In genomic region chr21:46141767-46142580, GRCh38 we compare ENCODE assay signal across 24 cellular contexts. TPM values are rescaled to one million over a fixed set of nuclear protein-coding genes. Genes with fewer than 3 reads are reported as not detected.
DNase-seq lines count a peak whose midpoint lies in the region; ATAC-seq and TF ChIP-seq lines count a peak whose summit lies in the region.
"Had no signal": no experiment of that assay in that cellular context is flagged by ENCODE, and none has a peak within 500 bp of the region (broad histone marks: within the 10 kb centered on the region; RNA-seq: fewer than 3 reads in every experiment).

No MANE protein-coding gene starts in this region.

- H3K27me3 ChIP-seq in right lobe of liver (no peaks in the 10 kb centered on the region), spleen (replicated peaks in 1 of 7) (peaks cover 0 to 30% (median 0%) of the 10 kb centered on the region in 7 donors)

- intact Hi-C loops in activated CD8-positive, alpha-beta T cell treated with anti-CD3 and anti-CD28 coated beads for 36 hours (cut with micrococcal nuclease) = no loop called here
- intact Hi-C loops in right lobe of liver (cut with DNase I) (no loop called here), spleen (cut with DNase I; ENCODE audit: low total_unique reads) (no loop called here)

- ATAC-seq in activated CD8-positive, alpha-beta T cell treated with anti-CD3 and anti-CD28 coated beads for 36 hours = no peak
- no peak for ATAC-seq in activated CD8-positive, alpha-beta T cell treated with anti-CD3 and anti-CD28 coated beads, Interleukin-2, amount 10 ng/mL, durations not matched to agents 7 days and 5 days
- no peak for ATAC-seq in right lobe of liver
- ATAC-seq: activated T-helper 17 cell treated with anti-CD3 and anti-CD28 coated beads, Interleukin-2, amount 50 U/mL, for 72 hours; naive thymus-derived CD4-positive, alpha-beta T cell; stimulated activated naive CD8-positive, alpha-beta T cell treated with anti-CD3 and anti-CD28 coated beads, Interleukin-15, Interleukin-2, amounts not matched to agents 100 U/mL and 50 U/mL, for 24 hours; T-helper 17 cell had no signal

- POLR2A ChIA-PET in activated CD8-positive, alpha-beta T cell treated with anti-CD3 and anti-CD28 coated beads for 36 hours (lab: Charles Lee) = interaction anchor here (2.6 kb wide), 1 partner anchor 169 kb away, joined by 15 read pairs; no protein-coding TSS in a partner anchor
- POLR2A ChIA-PET in activated CD8-positive, alpha-beta T cell treated with anti-CD3 and anti-CD28 coated beads, Interleukin-2, amount 10 ng/mL, durations not matched to agents 7 days and 5 days (lab: Charles Lee) = interaction anchor here (0.6 kb wide), 1 partner anchor 120 kb away, joined by 3 read pairs; no protein-coding TSS in a partner anchor

- no peaks in the 10 kb centered on the region for H3K36me3 Mint-ChIP-seq in activated CD8-positive, alpha-beta T cell treated with anti-CD3 and anti-CD28 coated beads for 36 hours (ENCODE audit: low read depth)
- H3K36me3 Mint-ChIP-seq in activated CD8-positive, alpha-beta T cell treated with anti-CD3 and anti-CD28 coated beads, Interleukin-2, amount 10 ng/mL, durations not matched to agents 7 days and 5 days (ENCODE audit: low read depth) = no peaks in the 10 kb centered on the region
- H3K36me3 Mint-ChIP-seq in glutamatergic neuron (ENCODE audit: unreplicated experiment) = peaks cover 4% of the 10 kb centered on the region
- H3K36me3 Mint-ChIP-seq: activated naive CD8-positive, alpha-beta T cell; IgD-negative memory B cell; naive thymus-derived CD4-positive, alpha-beta T cell had no signal

- H3K4me3 Mint-ChIP-seq in activated CD8-positive, alpha-beta T cell treated with anti-CD3 and anti-CD28 coated beads for 36 hours = no peak overlapping the region
- no peak overlapping the region for H3K4me3 Mint-ChIP-seq in activated CD8-positive, alpha-beta T cell treated with anti-CD3 and anti-CD28 coated beads, Interleukin-2, amount 10 ng/mL, durations not matched to agents 7 days and 5 days
- H3K4me3 Mint-ChIP-seq in glutamatergic neuron (ENCODE audit: unreplicated experiment) = no peak overlapping the region
- H3K4me3 Mint-ChIP-seq: activated T-helper 17 cell treated with anti-CD3 and anti-CD28 coated beads, Interleukin-2, amount 50 U/mL, for 72 hours; naive thymus-derived CD4-positive, alpha-beta T cell; T-helper 17 cell had no signal

- no peaks in the 10 kb centered on the region for H3K27me3 Mint-ChIP-seq in activated CD8-positive, alpha-beta T cell treated with anti-CD3 and anti-CD28 coated beads for 36 hours
- H3K27me3 Mint-ChIP-seq in activated CD8-positive, alpha-beta T cell treated with anti-CD3 and anti-CD28 coated beads, Interleukin-2, amount 10 ng/mL, durations not matched to agents 7 days and 5 days (ENCODE audit: low read depth) = no peaks in the 10 kb centered on the region
- peaks cover 14% of the 10 kb centered on the region for H3K27me3 Mint-ChIP-seq in glutamatergic neuron (ENCODE audit: unreplicated experiment)
- H3K27me3 Mint-ChIP-seq: activated naive CD8-positive, alpha-beta T cell; naive thymus-derived CD4-positive, alpha-beta T cell had no signal

- H3K27ac Mint-ChIP-seq in activated CD8-positive, alpha-beta T cell treated with anti-CD3 and anti-CD28 coated beads for 36 hours = peak overlapping the region; percentile 46
- H3K27ac Mint-ChIP-seq in activated CD8-positive, alpha-beta T cell treated with anti-CD3 and anti-CD28 coated beads, Interleukin-2, amount 10 ng/mL, durations not matched to agents 7 days and 5 days = no peak overlapping the region
- no peak overlapping the region for H3K27ac Mint-ChIP-seq in glutamatergic neuron (ENCODE audit: unreplicated experiment)
- H3K27ac Mint-ChIP-seq: activated naive CD8-positive, alpha-beta T cell; activated T-helper 17 cell treated with anti-CD3 and anti-CD28 coated beads, Interleukin-2, amount 50 U/mL, for 72 hours; IgD-negative memory B cell; T-helper 17 cell had no signal

- TF ChIP-seq POLR2A in right lobe of liver (IDR thresholded peaks at IDR 0.05) (no peak), spleen (IDR thresholded peaks at IDR 0.05) (no peak)

- no peak overlapping the region for H3K27ac ChIP-seq in right lobe of liver
- no peak overlapping the region for H3K27ac ChIP-seq in spleen
- H3K27ac ChIP-seq: HL-60, transverse colon had no signal

- no peak for TF ChIP-seq CTCF in activated CD8-positive, alpha-beta T cell treated with anti-CD3 and anti-CD28 coated beads for 36 hours (IDR thresholded peaks at IDR 0.05)
- TF ChIP-seq CTCF in glutamatergic neuron (IDR thresholded peaks at IDR 0.05; ENCODE audit: partially characterized antibody, unreplicated experiment) (no peak), right lobe of liver (IDR thresholded peaks at IDR 0.05) (no peak), spleen (IDR thresholded peaks at IDR 0.05 in 8 of 11, conservative IDR thresholded peaks at IDR 0.05 in 3 of 11) (no peak)

- H3K4me3 ChIP-seq in right lobe of liver = no peak overlapping the region
- no peak overlapping the region for H3K4me3 ChIP-seq in spleen
- H3K4me3 ChIP-seq: transverse colon had no signal

- H3K4me1 ChIP-seq in right lobe of liver = no peaks in the 10 kb centered on the region
- peaks cover 0 to 12% (median 7%) of the 10 kb centered on the region in 6 donors for H3K4me1 ChIP-seq in spleen

- CTCF ChIA-PET in activated CD8-positive, alpha-beta T cell treated with anti-CD3 and anti-CD28 coated beads for 36 hours (lab: Charles Lee) = interaction anchor here (0.8 to 3.8 kb wide), 7 partner anchors 11 to 170 kb away, joined by 3 to 50 read pairs (median 7); partner anchors contain the start of genes MCM3AP and YBEY
- CTCF ChIA-PET in activated CD8-positive, alpha-beta T cell treated with anti-CD3 and anti-CD28 coated beads, Interleukin-2, amount 10 ng/mL, durations not matched to agents 7 days and 5 days (lab: Charles Lee) = interaction anchor here (2.1 to 2.6 kb wide), 4 partner anchors 11 to 170 kb away, joined by 11 to 49 read pairs (median 17); partner anchors contain the start of genes MCM3AP and YBEY

- peaks cover 12% of the 10 kb centered on the region for H3K4me1 Mint-ChIP-seq in activated CD8-positive, alpha-beta T cell treated with anti-CD3 and anti-CD28 coated beads for 36 hours (ENCODE audit: low read depth)
- peaks cover 21% of the 10 kb centered on the region for H3K4me1 Mint-ChIP-seq in activated CD8-positive, alpha-beta T cell treated with anti-CD3 and anti-CD28 coated beads, Interleukin-2, amount 10 ng/mL, durations not matched to agents 7 days and 5 days (ENCODE audit: low read depth)
- H3K4me1 Mint-ChIP-seq in glutamatergic neuron (ENCODE audit: low read depth, unreplicated experiment) = peaks cover 12% of the 10 kb centered on the region
- H3K4me1 Mint-ChIP-seq: activated T-helper 17 cell treated with anti-CD3 and anti-CD28 coated beads, Interleukin-2, amount 50 U/mL, for 72 hours had no signal

- 91% methylated on average over 11 of the region's 45 CpGs for WGBS in right lobe of liver (ENCODE audit: insufficient coverage, low coverage, low lambda C conversion rate, missing lambda C conversion rate)
- WGBS in spleen, 5 donors = 89 to 93% (median 91%) methylated on average over 43 to 45 of the region's 45 CpGs

- no peak for DNase-seq in activated CD8-positive, alpha-beta T cell treated with anti-CD3 and anti-CD28 coated beads for 36 hours
- no peak for DNase-seq in activated CD8-positive, alpha-beta T cell treated with anti-CD3 and anti-CD28 coated beads, Interleukin-2, amount 10 ng/mL, durations not matched to agents 7 days and 5 days
- DNase-seq in glutamatergic neuron (peak; percentile 12), right lobe of liver (peak; percentile 23 to 56 (median 48)), spleen (peak; percentile 70), GM19238 (ENCODE audit: insufficient read length, low spot score) (no peak)
- DNase-seq in stimulated activated CD4-positive, alpha-beta T cell treated with anti-CD3 and anti-CD28 coated beads, Interleukin-2, amount 100 ng/mL, for 24 hours = no peak
- no peak for DNase-seq in stimulated activated CD8-positive, alpha-beta memory T cell treated with anti-CD3 and anti-CD28 coated beads, Interleukin-4, amount 100 ng/mL, for 48 hours
- DNase-seq: 8988T; Caco-2; effector CD8-positive, alpha-beta T cell; GOT3; NCI-H1417 treated with DMSO at 0.1 percent for 48 hours; NCI-H510A treated with DMSO at 0.1 percent for 48 hours; stimulated activated CD4-positive, alpha-beta T cell treated with anti-CD3 and anti-CD28 coated beads, Interleukin-1b, Interleukin-23, amount 100 ng/mL, for 48 hours; T-helper 17 cell; transverse colon had no signal

- H3K9me3 Mint-ChIP-seq in activated CD8-positive, alpha-beta T cell treated with anti-CD3 and anti-CD28 coated beads for 36 hours = no peaks in the 10 kb centered on the region
- H3K9me3 Mint-ChIP-seq in activated CD8-positive, alpha-beta T cell treated with anti-CD3 and anti-CD28 coated beads, Interleukin-2, amount 10 ng/mL, durations not matched to agents 7 days and 5 days (ENCODE audit: insufficient read depth) = no peaks in the 10 kb centered on the region
- H3K9me3 Mint-ChIP-seq in glutamatergic neuron (ENCODE audit: unreplicated experiment) = peaks cover 4% of the 10 kb centered on the region
- H3K9me3 Mint-ChIP-seq: activated T-helper 17 cell treated with anti-CD3 and anti-CD28 coated beads, Interleukin-2, amount 50 U/mL, for 72 hours; IgD-negative memory B cell; naive thymus-derived CD4-positive, alpha-beta T cell had no signal

- H3K9me3 ChIP-seq in right lobe of liver (no peaks in the 10 kb centered on the region), spleen (peaks cover 0 to 4% (median 0%) of the 10 kb centered on the region in 8 donors)
- H3K9me3 ChIP-seq: Caco-2, transverse colon had no signal

- H3K36me3 ChIP-seq in right lobe of liver = peaks cover 0 to 76% (median 32%) of the 10 kb centered on the region in 4 donors
- no peaks in the 10 kb centered on the region for H3K36me3 ChIP-seq in spleen
- H3K36me3 ChIP-seq: transverse colon had no signal

RNA-seq across cellular contexts. Expression of gene FTCD, which starts 13.4 kb away (rescaled TPM):
- total RNA-seq in activated CD8-positive, alpha-beta T cell treated with anti-CD3 and anti-CD28 coated beads for 36 hours = under 1 TPM; 0.52 to 0.85 TPM
- total RNA-seq in activated CD8-positive, alpha-beta T cell treated with anti-CD3 and anti-CD28 coated beads, Interleukin-2, amount 10 ng/mL, durations not matched to agents 7 days and 5 days = under 1 TPM; 0.37 to 0.50 TPM
- total RNA-seq in glutamatergic neuron (ENCODE audit: unreplicated experiment) = 13.4 TPM
- total RNA-seq in right lobe of liver = 100 to 1,000 TPM; 141 to 668 (median 417) TPM
- total RNA-seq in spleen = 1 to 10 TPM in 1 of 7 donors, under 1 TPM in 1, not detected in 5; 0.81 to 1.7 TPM
- 1 to 10 TPM in 1 of 3 donors, under 1 TPM in 2; 0.35 to 2.8 (median 0.38) TPM for polyA plus RNA-seq in spleen
- total RNA-seq: SK-MEL-5, transverse colon had no signal
- polyA plus RNA-seq: IgD-negative memory B cell; naive thymus-derived CD4-positive, alpha-beta T cell had no signal

RNA-seq across cellular contexts. Expression of gene SPATC1L, which starts 42.3 kb away (rescaled TPM):
- 10 to 100 TPM; 23.2 to 24.2 TPM for total RNA-seq in activated CD8-positive, alpha-beta T cell treated with anti-CD3 and anti-CD28 coated beads for 36 hours
- total RNA-seq in activated CD8-positive, alpha-beta T cell treated with anti-CD3 and anti-CD28 coated beads, Interleukin-2, amount 10 ng/mL, durations not matched to agents 7 days and 5 days = 10 to 100 TPM; 14.4 to 17.5 TPM
- total RNA-seq in glutamatergic neuron (ENCODE audit: unreplicated experiment) (58.7 TPM), right lobe of liver (1 to 10 TPM in 1 of 6 experiments, under 1 TPM in 3, not detected in 2; 0.31 to 1.7 (median 0.51) TPM), spleen (10 to 100 TPM in 2 of 7 donors, 1 to 10 TPM in 5; 4.4 to 10.5 (median 7.7) TPM)
- 10 to 100 TPM; 10.8 to 13.4 (median 13.1) TPM for polyA plus RNA-seq in spleen

RNA-seq across cellular contexts. Expression of gene COL6A2, which starts 44.1 kb away (rescaled TPM):
- total RNA-seq in activated CD8-positive, alpha-beta T cell treated with anti-CD3 and anti-CD28 coated beads for 36 hours = 10 to 100 TPM; 25.0 to 25.3 TPM
- 1 to 10 TPM; 6.0 to 7.2 TPM for total RNA-seq in activated CD8-positive, alpha-beta T cell treated with anti-CD3 and anti-CD28 coated beads, Interleukin-2, amount 10 ng/mL, durations not matched to agents 7 days and 5 days
- 55.2 TPM for total RNA-seq in glutamatergic neuron (ENCODE audit: unreplicated experiment)
- total RNA-seq in right lobe of liver = 10 to 100 TPM; 17.3 to 81.7 (median 38.4) TPM
- 100 to 1,000 TPM; 105 to 259 (median 198) TPM for total RNA-seq in spleen
- polyA plus RNA-seq in spleen = 100 to 1,000 TPM; 101 to 244 (median 110) TPM

Comparison
In these comparisons a context has a peak if more than half of its experiments do, and no peak if none do; other contexts are left out.
1. DNase-seq: peak in glutamatergic neuron (single experiment), right lobe of liver (3 of 3) and spleen (single experiment); none in activated CD8-positive, alpha-beta T cell treated with anti-CD3 and anti-CD28 coated beads for 36 hours (single experiment), activated CD8-positive, alpha-beta T cell treated with anti-CD3 and anti-CD28 coated beads, Interleukin-2, amount 10 ng/mL, durations not matched to agents 7 days and 5 days (single experiment), stimulated activated CD4-positive, alpha-beta T cell treated with anti-CD3 and anti-CD28 coated beads, Interleukin-2, amount 100 ng/mL, for 24 hours (0 of 2), GM19238 (single experiment) and stimulated activated CD8-positive, alpha-beta memory T cell treated with anti-CD3 and anti-CD28 coated beads, Interleukin-4, amount 100 ng/mL, for 48 hours (single experiment).